ENCODE assay signal across 1 cellular context in genomic region chr13:49792550-49793324, GRCh38.
TF ChIP-seq lines count a peak whose summit lies in the region.

A gene with protein sequence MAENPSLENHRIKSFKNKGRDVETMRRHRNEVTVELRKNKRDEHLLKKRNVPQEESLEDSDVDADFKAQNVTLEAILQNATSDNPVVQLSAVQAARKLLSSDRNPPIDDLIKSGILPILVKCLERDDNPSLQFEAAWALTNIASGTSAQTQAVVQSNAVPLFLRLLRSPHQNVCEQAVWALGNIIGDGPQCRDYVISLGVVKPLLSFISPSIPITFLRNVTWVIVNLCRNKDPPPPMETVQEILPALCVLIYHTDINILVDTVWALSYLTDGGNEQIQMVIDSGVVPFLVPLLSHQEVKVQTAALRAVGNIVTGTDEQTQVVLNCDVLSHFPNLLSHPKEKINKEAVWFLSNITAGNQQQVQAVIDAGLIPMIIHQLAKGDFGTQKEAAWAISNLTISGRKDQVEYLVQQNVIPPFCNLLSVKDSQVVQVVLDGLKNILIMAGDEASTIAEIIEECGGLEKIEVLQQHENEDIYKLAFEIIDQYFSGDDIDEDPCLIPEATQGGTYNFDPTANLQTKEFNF (minus strand): TSS chr13:49792682. CDS start chr13:49792506, 176 bp downstream.

TF ChIP-seq in HepG2, 621 proteins besides CTCF, POLR2A, EP300 and RAD21 (continued from another document and continues in another):
- TF ChIP-seq ZBTB39 (CRISPR knock-in tag; IDR thresholded peaks at IDR 0.05) = no peak
- TF ChIP-seq SMAD3 (CRISPR knock-in tag; IDR thresholded peaks at IDR 0.05) = no peak
- 0 out of 2 replicates have a peak, but pooled peaks have one; percentile 13 for TF ChIP-seq ZMYM3 (CRISPR knock-in tag; IDR thresholded peaks at IDR 0.05)
- TF ChIP-seq RBM22 (optimal IDR thresholded peaks at IDR 0.05; ENCODE audit: low read length) = no peak
- TF ChIP-seq MEIS2 (CRISPR knock-in tag; IDR thresholded peaks at IDR 0.05) = peak; percentile 90
- TF ChIP-seq, protein P1, sequence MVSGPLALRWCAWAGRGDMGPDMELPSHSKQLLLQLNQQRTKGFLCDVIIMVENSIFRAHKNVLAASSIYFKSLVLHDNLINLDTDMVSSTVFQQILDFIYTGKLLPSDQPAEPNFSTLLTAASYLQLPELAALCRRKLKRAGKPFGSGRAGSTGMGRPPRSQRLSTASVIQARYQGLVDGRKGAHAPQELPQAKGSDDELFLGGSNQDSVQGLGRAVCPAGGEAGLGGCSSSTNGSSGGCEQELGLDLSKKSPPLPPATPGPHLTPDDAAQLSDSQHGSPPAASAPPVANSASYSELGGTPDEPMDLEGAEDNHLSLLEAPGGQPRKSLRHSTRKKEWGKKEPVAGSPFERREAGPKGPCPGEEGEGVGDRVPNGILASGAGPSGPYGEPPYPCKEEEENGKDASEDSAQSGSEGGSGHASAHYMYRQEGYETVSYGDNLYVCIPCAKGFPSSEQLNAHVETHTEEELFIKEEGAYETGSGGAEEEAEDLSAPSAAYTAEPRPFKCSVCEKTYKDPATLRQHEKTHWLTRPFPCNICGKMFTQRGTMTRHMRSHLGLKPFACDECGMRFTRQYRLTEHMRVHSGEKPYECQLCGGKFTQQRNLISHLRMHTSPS (CRISPR knock-in tag; IDR thresholded peaks at IDR 0.05; ENCODE audit: low read depth) = peak; percentile 80
- no peak for TF ChIP-seq ZNF570 (CRISPR knock-in tag; IDR thresholded peaks at IDR 0.05; ENCODE audit: borderline replicate concordance)
- TF ChIP-seq ARHGAP35 (CRISPR knock-in tag; IDR thresholded peaks at IDR 0.05; ENCODE audit: borderline replicate concordance) = no peak
- TF ChIP-seq SIX4 (CRISPR knock-in tag; IDR thresholded peaks at IDR 0.05) = no peak
- TF ChIP-seq, protein P2, sequence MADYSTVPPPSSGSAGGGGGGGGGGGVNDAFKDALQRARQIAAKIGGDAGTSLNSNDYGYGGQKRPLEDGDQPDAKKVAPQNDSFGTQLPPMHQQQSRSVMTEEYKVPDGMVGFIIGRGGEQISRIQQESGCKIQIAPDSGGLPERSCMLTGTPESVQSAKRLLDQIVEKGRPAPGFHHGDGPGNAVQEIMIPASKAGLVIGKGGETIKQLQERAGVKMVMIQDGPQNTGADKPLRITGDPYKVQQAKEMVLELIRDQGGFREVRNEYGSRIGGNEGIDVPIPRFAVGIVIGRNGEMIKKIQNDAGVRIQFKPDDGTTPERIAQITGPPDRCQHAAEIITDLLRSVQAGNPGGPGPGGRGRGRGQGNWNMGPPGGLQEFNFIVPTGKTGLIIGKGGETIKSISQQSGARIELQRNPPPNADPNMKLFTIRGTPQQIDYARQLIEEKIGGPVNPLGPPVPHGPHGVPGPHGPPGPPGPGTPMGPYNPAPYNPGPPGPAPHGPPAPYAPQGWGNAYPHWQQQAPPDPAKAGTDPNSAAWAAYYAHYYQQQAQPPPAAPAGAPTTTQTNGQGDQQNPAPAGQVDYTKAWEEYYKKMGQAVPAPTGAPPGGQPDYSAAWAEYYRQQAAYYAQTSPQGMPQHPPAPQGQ (CRISPR knock-in tag; IDR thresholded peaks at IDR 0.05; ENCODE audit: borderline replicate concordance) = no peak
- TF ChIP-seq TOPORS (CRISPR knock-in tag; IDR thresholded peaks at IDR 0.05) = peak; percentile 63; the same call in 1 of the 2 replicates
- TF ChIP-seq STAT5B (CRISPR knock-in tag; IDR thresholded peaks at IDR 0.05) = no peak
- TF ChIP-seq ETV6 (CRISPR knock-in tag; conservative IDR thresholded peaks at IDR 0.05) = no peak
- TF ChIP-seq ZNF33B (CRISPR knock-in tag; IDR thresholded peaks at IDR 0.05) = no peak
- TF ChIP-seq ZNF10 (CRISPR knock-in tag; IDR thresholded peaks at IDR 0.05; ENCODE audit: borderline replicate concordance, low read depth) = no peak
- 0 out of 2 replicates have a peak, but pooled peaks have one; percentile 18 for TF ChIP-seq ZNF777 (CRISPR knock-in tag; IDR thresholded peaks at IDR 0.05)
- peak; percentile 81 for TF ChIP-seq PHF8 (CRISPR knock-in tag; IDR thresholded peaks at IDR 0.05)
- no peak for TF ChIP-seq ZNF20 (CRISPR knock-in tag; IDR thresholded peaks at IDR 0.05)
- TF ChIP-seq NONO (IDR thresholded peaks at IDR 0.05) = no peak
- peak; percentile 85 for TF ChIP-seq NONO (CRISPR knock-in tag; conservative IDR thresholded peaks at IDR 0.05)
- no peak for TF ChIP-seq ZNF326 (CRISPR knock-in tag; IDR thresholded peaks at IDR 0.05; ENCODE audit: borderline replicate concordance)
- TF ChIP-seq TRAFD1 (CRISPR knock-in tag; IDR thresholded peaks at IDR 0.05; ENCODE audit: borderline replicate concordance) = no peak
- peak; percentile 37 for TF ChIP-seq AGO1 (IDR thresholded peaks at IDR 0.05; ENCODE audit: low read depth, low read length, poor library complexity, severe bottlenecking)
- no peak for TF ChIP-seq HHEX (CRISPR knock-in tag; IDR thresholded peaks at IDR 0.05)
- TF ChIP-seq, protein P3, sequence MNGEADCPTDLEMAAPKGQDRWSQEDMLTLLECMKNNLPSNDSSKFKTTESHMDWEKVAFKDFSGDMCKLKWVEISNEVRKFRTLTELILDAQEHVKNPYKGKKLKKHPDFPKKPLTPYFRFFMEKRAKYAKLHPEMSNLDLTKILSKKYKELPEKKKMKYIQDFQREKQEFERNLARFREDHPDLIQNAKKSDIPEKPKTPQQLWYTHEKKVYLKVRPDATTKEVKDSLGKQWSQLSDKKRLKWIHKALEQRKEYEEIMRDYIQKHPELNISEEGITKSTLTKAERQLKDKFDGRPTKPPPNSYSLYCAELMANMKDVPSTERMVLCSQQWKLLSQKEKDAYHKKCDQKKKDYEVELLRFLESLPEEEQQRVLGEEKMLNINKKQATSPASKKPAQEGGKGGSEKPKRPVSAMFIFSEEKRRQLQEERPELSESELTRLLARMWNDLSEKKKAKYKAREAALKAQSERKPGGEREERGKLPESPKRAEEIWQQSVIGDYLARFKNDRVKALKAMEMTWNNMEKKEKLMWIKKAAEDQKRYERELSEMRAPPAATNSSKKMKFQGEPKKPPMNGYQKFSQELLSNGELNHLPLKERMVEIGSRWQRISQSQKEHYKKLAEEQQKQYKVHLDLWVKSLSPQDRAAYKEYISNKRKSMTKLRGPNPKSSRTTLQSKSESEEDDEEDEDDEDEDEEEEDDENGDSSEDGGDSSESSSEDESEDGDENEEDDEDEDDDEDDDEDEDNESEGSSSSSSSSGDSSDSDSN (CRISPR knock-in tag; IDR thresholded peaks at IDR 0.05) = peak; percentile 54; the same call in 1 of the 2 replicates
- peak; percentile 87 for TF ChIP-seq TFDP1 (CRISPR knock-in tag; IDR thresholded peaks at IDR 0.05; ENCODE audit: borderline replicate concordance)
- peak; percentile 94; the same call in 1 of the 2 replicates for TF ChIP-seq ZNF230 (CRISPR knock-in tag; IDR thresholded peaks at IDR 0.05)
- TF ChIP-seq REXO4 (CRISPR knock-in tag; IDR thresholded peaks at IDR 0.05; ENCODE audit: borderline replicate concordance) = no peak
- TF ChIP-seq NPAS2 (CRISPR knock-in tag; IDR thresholded peaks at IDR 0.05; ENCODE audit: borderline replicate concordance) = no peak
- 0 out of 2 replicates have a peak, but pooled peaks have one; percentile 36 for TF ChIP-seq PPARG (CRISPR knock-in tag; conservative IDR thresholded peaks at IDR 0.05)
- TF ChIP-seq SETDB1 (CRISPR knock-in tag; IDR thresholded peaks at IDR 0.05; ENCODE audit: borderline replicate concordance) = no peak
- TF ChIP-seq EEA1 (CRISPR knock-in tag; IDR thresholded peaks at IDR 0.05; ENCODE audit: borderline replicate concordance) = peak; percentile 60; the same call in 1 of the 2 replicates
- TF ChIP-seq SRF (IDR thresholded peaks at IDR 0.05; ENCODE audit: low read depth, low read length) = no peak
- TF ChIP-seq ZNF446 (CRISPR knock-in tag; IDR thresholded peaks at IDR 0.05) = no peak
- TF ChIP-seq TRIM24 (CRISPR knock-in tag; IDR thresholded peaks at IDR 0.05) = no peak
- 0 out of 2 replicates have a peak, but pooled peaks have one; percentile 36 for TF ChIP-seq ZFP41 (CRISPR knock-in tag; IDR thresholded peaks at IDR 0.05; ENCODE audit: borderline replicate concordance)
- TF ChIP-seq TOE1 (CRISPR knock-in tag; IDR thresholded peaks at IDR 0.05) = no peak
- TF ChIP-seq CAMTA2 (CRISPR knock-in tag; IDR thresholded peaks at IDR 0.05; ENCODE audit: borderline replicate concordance) = no peak
- TF ChIP-seq ZFY (CRISPR knock-in tag; IDR thresholded peaks at IDR 0.05) = no peak; the same call in 1 of the 2 replicates
- TF ChIP-seq NR2F6 (IDR thresholded peaks at IDR 0.05) = 0 out of 2 replicates have a peak, but pooled peaks have one; percentile 14
- TF ChIP-seq NR2F6 (CRISPR knock-in tag; IDR thresholded peaks at IDR 0.05) = no peak
- 0 out of 2 replicates have a peak, but pooled peaks have one; percentile 26 for TF ChIP-seq ZNF292 (CRISPR knock-in tag; IDR thresholded peaks at IDR 0.05; ENCODE audit: borderline replicate concordance, low read depth)
- peak; percentile 42; the same call in 1 of the 2 replicates for TF ChIP-seq ZNF280B (CRISPR knock-in tag; IDR thresholded peaks at IDR 0.05; ENCODE audit: borderline replicate concordance)
